In the genomic region with DNA sequence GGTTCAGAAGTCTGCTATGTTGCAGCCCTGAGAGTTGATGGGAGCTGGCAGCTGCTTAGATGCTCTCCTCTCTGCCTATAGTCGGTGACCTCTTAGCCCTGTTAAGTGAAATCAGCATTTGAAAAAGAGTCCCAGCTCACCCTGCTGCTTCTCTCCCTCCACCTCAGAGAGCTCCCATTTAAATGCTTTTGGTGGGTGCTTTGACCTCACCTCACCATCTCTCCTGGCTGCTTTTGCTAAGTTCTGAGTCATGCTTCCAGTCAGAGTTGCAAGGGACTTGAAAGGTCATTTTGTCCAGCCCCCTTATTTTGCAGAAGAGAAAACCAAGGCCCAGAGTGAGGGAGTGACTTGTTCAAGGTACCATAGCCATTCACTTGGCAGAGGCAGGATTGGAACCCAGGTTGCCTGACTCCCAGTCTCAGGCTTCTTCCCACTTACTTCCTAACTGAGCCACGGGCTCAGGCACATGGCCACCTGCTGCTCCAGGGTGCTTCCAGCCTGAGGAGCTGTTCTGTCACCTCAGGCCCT, we compare ENCODE assay signal across 1 cellular context.
TF ChIP-seq lines count a peak whose summit lies in the region.

No MANE protein-coding gene starts in this region.

TF ChIP-seq in IMR-90, 13 proteins besides CTCF, POLR2A, EP300 and RAD21 (continued from another document):
- TF ChIP-seq MAZ (IDR thresholded peaks at IDR 0.05; ENCODE audit: borderline replicate concordance, low read depth, low read length) (no peak), BHLHE40 (IDR thresholded peaks at IDR 0.05; ENCODE audit: low read depth, low read length) (no peak), MAFK (IDR thresholded peaks at IDR 0.05; ENCODE audit: low read depth, low read length) (no peak)
